8 cellular contexts compared by ENCODE assay signal in the genomic region with DNA sequence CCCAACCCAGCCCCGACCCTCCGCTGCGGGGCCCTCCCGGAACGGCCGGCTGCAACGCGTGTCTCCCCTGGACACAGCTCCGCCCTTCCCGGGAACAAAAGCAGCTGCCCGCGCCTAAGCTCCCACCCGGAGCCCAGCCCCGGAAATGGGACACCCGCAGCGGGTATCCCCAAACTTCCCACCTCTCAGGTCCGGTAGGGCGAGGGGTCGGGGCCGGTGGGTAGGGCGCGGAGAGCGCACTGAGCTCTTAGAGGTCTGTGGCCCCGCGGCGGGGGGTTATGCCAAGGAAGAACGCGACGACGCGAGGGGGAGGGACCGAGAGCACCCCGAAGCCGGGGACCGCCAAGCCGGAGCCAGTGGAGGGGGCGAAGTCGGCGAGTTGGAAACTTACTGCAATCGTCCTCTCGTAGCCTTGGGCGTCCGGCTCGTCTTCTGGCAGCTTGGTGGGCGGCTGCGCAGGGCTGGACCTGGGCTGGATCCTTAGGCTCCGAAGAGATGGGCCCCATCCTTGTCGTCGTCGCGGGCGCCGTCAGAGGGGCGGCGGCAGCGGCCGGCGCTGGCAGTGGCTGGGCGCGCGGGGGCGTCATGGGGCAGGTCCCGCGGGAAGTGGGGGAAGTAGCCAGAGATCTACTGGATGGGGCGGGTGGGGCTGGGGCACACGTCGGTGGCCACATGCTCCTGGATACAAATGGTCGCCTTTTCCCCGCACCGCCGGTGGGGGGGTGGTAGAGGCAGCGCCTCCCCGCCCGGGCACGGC. TPM values are rescaled to one million over a fixed set of nuclear protein-coding genes. Genes with fewer than 3 reads are reported as not detected.
DNase-seq lines count a peak whose midpoint lies in the region; ATAC-seq, FAIRE-seq and TF ChIP-seq lines count a peak whose summit lies in the region.

No MANE protein-coding gene starts in this region.

- H3K4me1 Mint-ChIP-seq in activated T-helper 2 cell treated with anti-CD3 and anti-CD28 coated beads, Interferon-gamma antibody, Interleukin-2, Interleukin-4, amounts not matched to agents 10 μg/mL and 5 μg/mL and 100 μg/mL, durations not matched to agents 14 hours and 24 hours and 36 hours (ENCODE audit: low read depth): no peaks in the 10 kb centered on the region

- FAIRE-seq in frontal cortex (lab: Jason Lieb, UNC) (no peak), pancreas (lab: Jason Lieb, UNC) (no peak)

- intact Hi-C loops in pancreas (cut with DNase I): no loop called here
- intact Hi-C loops in activated T-helper 2 cell treated with anti-CD3 and anti-CD28 coated beads, Interferon-gamma antibody, Interleukin-2, Interleukin-4, amounts not matched to agents 10 μg/mL and 5 μg/mL and 100 μg/mL, durations not matched to agents 14 hours and 24 hours and 36 hours (cut with micrococcal nuclease): no loop called here

- no peak for TF ChIP-seq CTCF in pancreas (IDR thresholded peaks at IDR 0.05)

- H3K27me3 Mint-ChIP-seq in activated T-helper 2 cell treated with anti-CD3 and anti-CD28 coated beads, Interferon-gamma antibody, Interleukin-2, Interleukin-4, amounts not matched to agents 10 μg/mL and 5 μg/mL and 100 μg/mL, durations not matched to agents 14 hours and 24 hours and 36 hours (ENCODE audit: low read depth): peaks cover 42% of the 10 kb centered on the region

- no peak overlapping the region for H3K27ac Mint-ChIP-seq in activated T-helper 2 cell treated with anti-CD3 and anti-CD28 coated beads, Interferon-gamma antibody, Interleukin-2, Interleukin-4, amounts not matched to agents 10 μg/mL and 5 μg/mL and 100 μg/mL, durations not matched to agents 14 hours and 24 hours and 36 hours

- no peaks in the 10 kb centered on the region for H3K27me3 ChIP-seq in pancreas

- ATAC-seq in pancreas (peak; percentile 67 to 88 (median 74)), HG03280 (IDR thresholded peaks at IDR 0.05; ENCODE audit: unreplicated experiment) (no peak)

- H3K4me1 ChIP-seq in pancreas: no peaks in the 10 kb centered on the region

- no peaks in the 10 kb centered on the region for H3K36me3 ChIP-seq in pancreas

- H3K9me3 ChIP-seq in pancreas: no peaks in the 10 kb centered on the region

- no peak overlapping the region for H3K27ac ChIP-seq in pancreas

- no peak overlapping the region for H3K4me3 Mint-ChIP-seq in activated T-helper 2 cell treated with anti-CD3 and anti-CD28 coated beads, Interferon-gamma antibody, Interleukin-2, Interleukin-4, amounts not matched to agents 10 μg/mL and 5 μg/mL and 100 μg/mL, durations not matched to agents 14 hours and 24 hours and 36 hours (ENCODE audit: low read depth)

- H3K4me3 ChIP-seq in pancreas: peak overlapping the region; percentile 18 to 47 (median 34)

- H3K36me3 Mint-ChIP-seq in activated T-helper 2 cell treated with anti-CD3 and anti-CD28 coated beads, Interferon-gamma antibody, Interleukin-2, Interleukin-4, amounts not matched to agents 10 μg/mL and 5 μg/mL and 100 μg/mL, durations not matched to agents 14 hours and 24 hours and 36 hours (ENCODE audit: low read depth): no peaks in the 10 kb centered on the region

- H3K9me3 Mint-ChIP-seq in activated T-helper 2 cell treated with anti-CD3 and anti-CD28 coated beads, Interferon-gamma antibody, Interleukin-2, Interleukin-4, amounts not matched to agents 10 μg/mL and 5 μg/mL and 100 μg/mL, durations not matched to agents 14 hours and 24 hours and 36 hours: no peaks in the 10 kb centered on the region

- DNase-seq in CD1c-positive myeloid dendritic cell (ENCODE audit: extremely low spot score) (peak; percentile 33), SK-N-DZ (ENCODE audit: low spot score) (peak; percentile 37), frontal cortex (ENCODE audit: low spot score in 2 of 2) (peak; percentile 63 to 73), pancreas (peak; percentile 12 to 77 (median 36)), D341Med (ENCODE audit: low spot score) (no peak)
- DNase-seq in activated T-helper 2 cell treated with anti-CD3 and anti-CD28 coated beads, Interferon-gamma antibody, Interleukin-2, Interleukin-4, amounts not matched to agents 10 μg/mL and 5 μg/mL and 100 μg/mL, durations not matched to agents 14 hours and 24 hours and 36 hours (ENCODE audit: low spot score): no peak
- no peak for DNase-seq in stimulated activated CD4-positive, alpha-beta T cell treated with anti-CD3 and anti-CD28 coated beads, Interleukin-12 subunit alpha, Interleukin-12 subunit beta, amount 100 ng/mL, for 4 hours

- 3 to 5% methylated on average over 61 to 75 of the region's 75 CpGs for WGBS in pancreas, 2 donors

RNA-seq across cellular contexts. Expression of gene USP6, which starts 6.9 kb away (rescaled TPM):
- polyA plus RNA-seq in SK-N-DZ (2014; cell fraction: cytosol; rRNA removed): not detected in 2 replicates
- polyA plus RNA-seq in SK-N-DZ (2014; cell fraction: nucleus; rRNA removed): 0.02 TPM in 2 replicates
- total RNA-seq in frontal cortex (under 0.01 TPM), pancreas (under 1 TPM; 0.03 to 0.09 (median 0.05) TPM)
- under 1 TPM; 0.04 to 0.09 TPM for polyA plus RNA-seq in pancreas
- 0.07 TPM in 1 of 2 replicates, not detected in the other for total RNA-seq in activated T-helper 2 cell treated with anti-CD3 and anti-CD28 coated beads, Interferon-gamma antibody, Interleukin-2, Interleukin-4, amounts not matched to agents 10 μg/mL and 5 μg/mL and 100 μg/mL, durations not matched to agents 14 hours and 24 hours and 36 hours

RNA-seq across cellular contexts. Expression of gene ZNF232, which starts 11.1 kb away (rescaled TPM):
- 37.5 and 38.0 TPM in 2 replicates for polyA plus RNA-seq in SK-N-DZ (2014; cell fraction: cytosol; rRNA removed)
- 39.2 and 46.1 TPM in 2 replicates for polyA plus RNA-seq in SK-N-DZ (2014; cell fraction: nucleus; rRNA removed)
- 17.1 TPM for total RNA-seq in frontal cortex
- 1 to 10 TPM; 2.8 to 5.5 (median 3.6) TPM for total RNA-seq in pancreas
- 1 to 10 TPM; 5.8 to 7.1 TPM for polyA plus RNA-seq in pancreas
- 12.4 and 16.5 TPM in 2 replicates for total RNA-seq in activated T-helper 2 cell treated with anti-CD3 and anti-CD28 coated beads, Interferon-gamma antibody, Interleukin-2, Interleukin-4, amounts not matched to agents 10 μg/mL and 5 μg/mL and 100 μg/mL, durations not matched to agents 14 hours and 24 hours and 36 hours

RNA-seq across cellular contexts. Expression of gene ZFP3, which starts 44.5 kb away (rescaled TPM):
- 6.2 and 6.3 TPM in 2 replicates for polyA plus RNA-seq in SK-N-DZ (2014; cell fraction: cytosol; rRNA removed)
- 3.6 and 6.9 TPM in 2 replicates for polyA plus RNA-seq in SK-N-DZ (2014; cell fraction: nucleus; rRNA removed)
- total RNA-seq in frontal cortex (9.4 TPM), pancreas (1 to 10 TPM; 2.7 to 5.2 (median 3.5) TPM)
- polyA plus RNA-seq in pancreas: 1 to 10 TPM; 1.9 to 3.2 TPM
- 1.4 and 1.9 TPM in 2 replicates for total RNA-seq in activated T-helper 2 cell treated with anti-CD3 and anti-CD28 coated beads, Interferon-gamma antibody, Interleukin-2, Interleukin-4, amounts not matched to agents 10 μg/mL and 5 μg/mL and 100 μg/mL, durations not matched to agents 14 hours and 24 hours and 36 hours

Comparison
In these comparisons a context has a peak if more than half of its experiments do, and no peak if none do; other contexts are left out.
1. DNase-seq: peak in CD1c-positive myeloid dendritic cell (single experiment), SK-N-DZ (single experiment), frontal cortex (2 of 2) and pancreas (6 of 6); none in activated T-helper 2 cell treated with anti-CD3 and anti-CD28 coated beads, Interferon-gamma antibody, Interleukin-2, Interleukin-4, amounts not matched to agents 10 μg/mL and 5 μg/mL and 100 μg/mL, durations not matched to agents 14 hours and 24 hours and 36 hours (single experiment), stimulated activated CD4-positive, alpha-beta T cell treated with anti-CD3 and anti-CD28 coated beads, Interleukin-12 subunit alpha, Interleukin-12 subunit beta, amount 100 ng/mL, for 4 hours (single experiment) and D341Med (single experiment).